9 cellular contexts compared by ENCODE assay signal in the genomic region with DNA sequence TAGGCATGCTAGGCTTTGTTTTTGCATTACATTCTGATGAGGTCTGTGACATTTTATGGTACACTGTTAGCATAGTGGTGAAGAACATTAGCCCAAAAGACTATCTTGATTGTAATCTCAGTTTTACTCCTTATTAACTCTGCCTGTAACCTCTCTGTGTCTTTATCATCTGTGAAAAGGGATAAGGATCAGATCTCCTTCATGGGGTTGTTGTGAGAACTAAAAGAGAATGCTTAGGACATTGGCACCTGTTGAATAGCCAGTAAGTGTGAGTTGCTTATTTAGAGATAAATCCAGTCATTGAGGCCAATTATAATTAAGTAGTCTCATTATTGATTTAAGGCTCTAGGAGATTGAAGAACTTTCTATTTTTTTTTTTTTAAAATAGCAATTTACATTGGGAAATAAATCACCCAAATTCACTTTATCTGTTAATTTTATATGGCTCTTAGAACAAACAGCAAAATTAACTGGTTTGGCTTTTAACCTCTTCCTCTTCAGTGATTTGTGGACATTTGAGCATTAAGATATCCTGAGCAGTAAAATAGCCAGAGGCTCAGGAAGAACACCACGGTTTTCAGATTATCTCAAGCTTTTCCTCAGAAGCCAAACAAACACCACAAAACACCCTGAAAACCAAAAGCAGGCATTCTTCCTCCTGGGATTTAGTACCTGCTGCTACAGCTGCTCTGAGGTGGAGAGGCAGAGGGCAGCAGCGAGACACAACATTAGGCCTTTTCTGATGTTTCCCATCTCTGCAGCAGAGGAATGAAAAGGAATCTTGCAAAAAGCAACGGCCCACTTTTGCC.
DNase-seq lines count a peak whose midpoint lies in the region; ATAC-seq and TF ChIP-seq lines count a peak whose summit lies in the region.
"Had no signal": no experiment of that assay in that cellular context is flagged by ENCODE, and none has a peak within 500 bp of the region (broad histone marks: within the 10 kb centered on the region; RNA-seq: fewer than 3 reads in every experiment).

No MANE protein-coding gene starts in this region.

- H3K4me1 ChIP-seq in cardiac muscle cell (ENCODE audit: low read depth) (no peaks in the 10 kb centered on the region), right atrium auricular region (no peaks in the 10 kb centered on the region), upper lobe of right lung (no peaks in the 10 kb centered on the region)

- peak; percentile 39 to 55 for DNase-seq in cardiac muscle cell (ENCODE audit: low read depth in 1 of 2, low spot score in 1 of 2)
- no peak for DNase-seq in right atrium auricular region (ENCODE audit: low spot score)
- peak; percentile 8 for DNase-seq in RWPE1 (ENCODE audit: low spot score)
- peak; percentile 44 for DNase-seq in left ventricle myocardium superior
- no peak for DNase-seq in upper lobe of right lung
- DNase-seq in stimulated activated effector memory CD8-positive, alpha-beta T cell treated with anti-CD3 and anti-CD28 coated beads, Interleukin-12 subunit alpha, Interleukin-12 subunit beta, amount 100 ng/mL, for 72 hours (ENCODE audit: low spot score in 2 of 2): no peak

- POLR2A ChIA-PET in RWPE1 (lab: Yijun Ruan, JAX; ENCODE audit: low non-redundant PET): no interaction called here

- no peak overlapping the region for H3K27ac Mint-ChIP-seq in stimulated activated effector memory CD8-positive, alpha-beta T cell treated with anti-CD3 and anti-CD28 coated beads, Interleukin-12 subunit alpha, Interleukin-12 subunit beta, amount 100 ng/mL, for 72 hours
- H3K27ac Mint-ChIP-seq: activated naive CD8-positive, alpha-beta T cell had no signal

- H3K9me3 ChIP-seq in cardiac muscle cell (ENCODE audit: low read depth) (no peaks in the 10 kb centered on the region), right atrium auricular region (no peaks in the 10 kb centered on the region), upper lobe of right lung (no peaks in the 10 kb centered on the region)

- no peaks in the 10 kb centered on the region for H3K4me1 Mint-ChIP-seq in stimulated activated effector memory CD8-positive, alpha-beta T cell treated with anti-CD3 and anti-CD28 coated beads, Interleukin-12 subunit alpha, Interleukin-12 subunit beta, amount 100 ng/mL, for 72 hours

- H3K4me3 ChIP-seq in cardiac muscle cell (no peak overlapping the region), right atrium auricular region (no peak overlapping the region), upper lobe of right lung (no peak overlapping the region)

- no peak overlapping the region for H3K27ac ChIP-seq in cardiac muscle cell
- no peak overlapping the region for H3K27ac ChIP-seq in right atrium auricular region
- H3K27ac ChIP-seq in RWPE1: no peak overlapping the region
- no peak overlapping the region for H3K27ac ChIP-seq in upper lobe of right lung

- H3K4me3 Mint-ChIP-seq in stimulated activated effector memory CD8-positive, alpha-beta T cell treated with anti-CD3 and anti-CD28 coated beads, Interleukin-12 subunit alpha, Interleukin-12 subunit beta, amount 100 ng/mL, for 72 hours: no peak overlapping the region
- H3K4me3 Mint-ChIP-seq: activated naive CD8-positive, alpha-beta T cell had no signal

- intact Hi-C loops in left ventricle myocardium superior (cut with micrococcal nuclease): no loop called here
- intact Hi-C loops in upper lobe of right lung (cut with DNase I): no loop called here

- H3K27me3 ChIP-seq in cardiac muscle cell: no peaks in the 10 kb centered on the region
- no peaks in the 10 kb centered on the region for H3K27me3 ChIP-seq in right atrium auricular region
- H3K27me3 ChIP-seq in upper lobe of right lung: no peaks in the 10 kb centered on the region

- H3K36me3 Mint-ChIP-seq in stimulated activated effector memory CD8-positive, alpha-beta T cell treated with anti-CD3 and anti-CD28 coated beads, Interleukin-12 subunit alpha, Interleukin-12 subunit beta, amount 100 ng/mL, for 72 hours: no peaks in the 10 kb centered on the region

- ATAC-seq in left ventricle myocardium superior (peak; percentile 25), upper lobe of right lung (peak; percentile 29), HG02623 (IDR thresholded peaks at IDR 0.05; ENCODE audit: unreplicated experiment) (no peak), HG03139 (IDR thresholded peaks at IDR 0.05; ENCODE audit: unreplicated experiment) (no peak)
- ATAC-seq in stimulated activated effector memory CD8-positive, alpha-beta T cell treated with anti-CD3 and anti-CD28 coated beads, Interleukin-12 subunit alpha, Interleukin-12 subunit beta, amount 100 ng/mL, for 72 hours: no peak

- no peaks in the 10 kb centered on the region for H3K36me3 ChIP-seq in cardiac muscle cell
- H3K36me3 ChIP-seq in right atrium auricular region: no peaks in the 10 kb centered on the region
- H3K36me3 ChIP-seq in upper lobe of right lung: no peaks in the 10 kb centered on the region

- H3K9me3 Mint-ChIP-seq in stimulated activated effector memory CD8-positive, alpha-beta T cell treated with anti-CD3 and anti-CD28 coated beads, Interleukin-12 subunit alpha, Interleukin-12 subunit beta, amount 100 ng/mL, for 72 hours: no peaks in the 10 kb centered on the region

- TF ChIP-seq CTCF in cardiac muscle cell (IDR thresholded peaks at IDR 0.05; ENCODE audit: low read depth, low read length) (peak; percentile 62), right atrium auricular region (IDR thresholded peaks at IDR 0.05) (peak in 1 of 2 donors; percentile 66), RWPE1 (conservative IDR thresholded peaks at IDR 0.05; ENCODE audit: low read depth) (peak; percentile 30), upper lobe of right lung (IDR thresholded peaks at IDR 0.05) (peak; percentile 34)

- CTCF ChIA-PET in RWPE1 (lab: Yijun Ruan, JAX): interaction anchor here (0.7 kb wide), 1 partner anchor 53 kb away, joined by 4 read pairs; no protein-coding TSS in a partner anchor

Comparison
In these comparisons a context has a peak if more than half of its experiments do, and no peak if none do; other contexts are left out.
1. DNase-seq: peak in cardiac muscle cell (2 of 2), RWPE1 (single experiment) and left ventricle myocardium superior (single experiment); none in right atrium auricular region (single experiment), upper lobe of right lung (single experiment) and stimulated activated effector memory CD8-positive, alpha-beta T cell treated with anti-CD3 and anti-CD28 coated beads, Interleukin-12 subunit alpha, Interleukin-12 subunit beta, amount 100 ng/mL, for 72 hours (0 of 2).
2. ATAC-seq: peak in left ventricle myocardium superior (single experiment) and upper lobe of right lung (single experiment); none in HG02623 (single experiment), HG03139 (single experiment) and stimulated activated effector memory CD8-positive, alpha-beta T cell treated with anti-CD3 and anti-CD28 coated beads, Interleukin-12 subunit alpha, Interleukin-12 subunit beta, amount 100 ng/mL, for 72 hours (single experiment).